ENCODE assay signal across 7 cellular contexts in genomic region chr20:33685328-33686007, GRCh38. TPM values are rescaled to one million over a fixed set of nuclear protein-coding genes. Genes with fewer than 3 reads are reported as not detected.
DNase-seq lines count a peak whose midpoint lies in the region; ATAC-seq and TF ChIP-seq lines count a peak whose summit lies in the region.

No MANE protein-coding gene starts in this region.

- H3K27me3 ChIP-seq in brain microvascular endothelial cell (replicated peaks) (no peaks in the 10 kb centered on the region), mononuclear cell (ENCODE audit: insufficient read depth, low read length) (no peaks in the 10 kb centered on the region)

- H3K9me3 ChIP-seq in ES-I3 (ENCODE audit: control insufficient read depth, insufficient read depth, low read length) (no peaks in the 10 kb centered on the region), mononuclear cell (ENCODE audit: low read depth, low read length) (no peaks in the 10 kb centered on the region)

- H3K9me3 Mint-ChIP-seq in type B pancreatic cell = no peaks in the 10 kb centered on the region

- peak overlapping the region; percentile 42 for H3K9ac ChIP-seq in ES-I3 (ENCODE audit: low read depth, low read length)

- peaks cover 37% of the 10 kb centered on the region for H3K4me1 Mint-ChIP-seq in type B pancreatic cell (ENCODE audit: unreplicated experiment)

- H3K4me3 ChIP-seq in brain microvascular endothelial cell (ENCODE audit: low read depth, low read length) (peak overlapping the region; percentile 56), mononuclear cell (ENCODE audit: low read length) (peak overlapping the region; percentile 19)

- H3K4me1 ChIP-seq in ES-I3 (ENCODE audit: insufficient read depth, low read length) (peaks cover 15% of the 10 kb centered on the region), mononuclear cell (ENCODE audit: insufficient read depth, low read length) (peaks cover 39% of the 10 kb centered on the region)

- ATAC-seq in HG03571 (IDR thresholded peaks at IDR 0.05; ENCODE audit: unreplicated experiment) = peak; percentile 25

- peak overlapping the region; percentile 64 for H3K27ac ChIP-seq in brain microvascular endothelial cell

- H3K36me3 ChIP-seq in ES-I3 (ENCODE audit: insufficient read depth, low read length) (no peaks in the 10 kb centered on the region), brain microvascular endothelial cell (replicated peaks) (no peaks in the 10 kb centered on the region)

- DNase-seq in GM20000 (ENCODE audit: low spot score) = peak; percentile 86
- DNase-seq in RPMI8226 = peak; percentile 86
- DNase-seq in brain microvascular endothelial cell = no peak
- peak; percentile 77 for DNase-seq in type B pancreatic cell (ENCODE audit: extremely low spot score, unreplicated experiment)

- in situ Hi-C loops in brain microvascular endothelial cell (cut with HindIII; ENCODE audit: low pct_ligation_motif_present, low sequenced_read_pairs) = no loop called here

- H3K36me3 Mint-ChIP-seq in type B pancreatic cell = no peaks in the 10 kb centered on the region

- no peak for TF ChIP-seq CTCF in GM20000 (IDR thresholded peaks at IDR 0.05; ENCODE audit: extremely low read depth, missing control alignments)
- TF ChIP-seq CTCF in brain microvascular endothelial cell (IDR thresholded peaks at IDR 0.05; ENCODE audit: low read depth, low read length, missing control alignments) = no peak
- TF ChIP-seq CTCF in type B pancreatic cell (conservative IDR thresholded peaks at IDR 0.05) = no peak

- H3K27ac Mint-ChIP-seq in type B pancreatic cell = peak overlapping the region; percentile 88

- no peaks in the 10 kb centered on the region for H3K27me3 Mint-ChIP-seq in type B pancreatic cell

- peak overlapping the region; percentile 91 for H3K4me3 Mint-ChIP-seq in type B pancreatic cell

RNA-seq across cellular contexts. Expression of gene E2F1, which starts 0.7 kb away (rescaled TPM):
- total RNA-seq in mononuclear cell (2.0 TPM), type B pancreatic cell (ENCODE audit: low replicate concordance) (20.7 and 32.8 TPM in 2 replicates)

RNA-seq across cellular contexts. Expression of gene NECAB3, which starts 11.2 kb away (rescaled TPM):
- total RNA-seq in mononuclear cell (4.6 TPM), type B pancreatic cell (ENCODE audit: low replicate concordance) (67.4 and 68.2 TPM in 2 replicates)

RNA-seq across cellular contexts. Expression of gene ACTL10, which starts 18.7 kb away (rescaled TPM):
- total RNA-seq in mononuclear cell (0.42 TPM), type B pancreatic cell (ENCODE audit: low replicate concordance) (1.7 and 2.6 TPM in 2 replicates)

RNA-seq across cellular contexts. Expression of gene C20orf144, which starts 23.3 kb away (rescaled TPM):
- total RNA-seq in mononuclear cell (0.21 TPM), type B pancreatic cell (ENCODE audit: low replicate concordance) (0.29 and 0.82 TPM in 2 replicates)

RNA-seq across cellular contexts. Expression of gene PXMP4, which starts 34.6 kb away (rescaled TPM):
- total RNA-seq in mononuclear cell (2.4 TPM), type B pancreatic cell (ENCODE audit: low replicate concordance) (10.3 and 12.2 TPM in 2 replicates)

Comparison
In these comparisons a context has a peak if more than half of its experiments do, and no peak if none do; other contexts are left out.
1. RNA of gene NECAB3, which starts 11.2 kb away (total RNA-seq): 67.4 to 68.2 TPM in type B pancreatic cell; 4.6 TPM in mononuclear cell (single experiment); every median in the first group is over 10 times any median in the second.